In genomic region chr14:55574988-55575387, GRCh38 we compare ENCODE assay signal across 8 cellular contexts.
"Had no signal": no experiment of that assay in that cellular context is flagged by ENCODE, and none has a peak within 500 bp of the region (broad histone marks: within the 10 kb centered on the region; RNA-seq: fewer than 3 reads in every experiment).

No MANE protein-coding gene starts in this region.

- H3K9me3 Mint-ChIP-seq: GM23338, HFFc6, IgD-negative memory B cell had no signal

- H3K4me3 ChIP-seq: GM23338, HAP-1 had no signal

- H3K27ac ChIP-seq: HL-60 had no signal

- H3K27me3 Mint-ChIP-seq: IgD-negative memory B cell had no signal

- ATAC-seq: GM23338, HCT116 had no signal

- DNase-seq: H7, HFFc6, KBM-7 had no signal

- H3K4me3 Mint-ChIP-seq: GM23338, HFFc6, IgD-negative memory B cell had no signal

- H2AFZ ChIP-seq: GM23338 had no signal

- H3K4me2 ChIP-seq: GM23338 had no signal

- H3K36me3 ChIP-seq: HAP-1 had no signal

- H3K27ac Mint-ChIP-seq: GM23338, HFFc6 had no signal

- H3K9me3 ChIP-seq: HAP-1 had no signal
